In the genomic region with DNA sequence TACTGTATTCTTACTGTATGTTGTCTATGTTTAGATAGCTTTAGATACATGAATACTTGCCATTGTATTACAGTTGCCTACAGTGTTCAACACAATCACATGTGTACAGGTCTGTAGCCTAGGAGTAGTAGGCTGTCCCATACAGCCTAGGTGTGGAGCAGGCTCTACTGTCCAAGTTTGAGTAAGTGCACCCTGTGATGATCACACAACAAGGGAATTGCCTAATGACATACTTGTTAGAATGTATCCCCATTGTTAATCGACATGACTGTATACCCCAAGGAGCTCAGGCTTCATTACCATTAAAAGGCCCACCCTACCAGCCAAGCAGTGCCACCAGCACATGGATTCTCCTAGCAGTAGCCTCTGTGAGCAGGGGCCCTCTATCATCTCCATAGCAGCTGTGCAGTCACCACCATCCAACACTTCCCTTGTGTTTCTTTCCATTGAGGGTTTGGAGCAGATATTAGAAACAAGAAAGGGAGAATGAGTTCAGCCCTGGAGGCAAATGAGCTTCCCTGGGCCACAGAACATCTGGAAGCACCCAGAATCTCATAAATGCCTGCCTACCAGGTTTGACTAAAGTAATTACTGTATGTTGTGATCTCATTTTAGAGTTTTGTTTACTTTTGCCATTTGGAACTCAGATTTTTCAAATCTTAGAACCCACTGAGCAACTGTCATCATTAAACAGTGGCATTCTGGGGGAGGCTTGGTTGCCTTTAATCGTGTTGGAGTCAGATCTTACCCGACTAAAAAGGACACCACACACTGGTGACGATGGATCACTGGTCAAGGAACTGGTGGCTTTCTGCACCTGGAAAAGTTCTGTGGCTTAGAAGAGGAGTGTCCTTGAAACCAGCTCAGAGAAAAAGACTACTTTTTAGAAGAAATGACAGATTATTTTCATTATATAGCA, we compare ENCODE assay signal across 1 cellular context.
TF ChIP-seq lines count a peak whose summit lies in the region.

No MANE protein-coding gene starts in this region.

TF ChIP-seq in HepG2, 621 proteins besides CTCF, POLR2A, EP300 and RAD21 (continued from another document):
- TF ChIP-seq MXI1 (IDR thresholded peaks at IDR 0.05; ENCODE audit: borderline replicate concordance, low read depth, low read length) (no peak), ZNF761 (CRISPR knock-in tag; conservative IDR thresholded peaks at IDR 0.05) (no peak), ZNF7 (CRISPR knock-in tag; IDR thresholded peaks at IDR 0.05) (no peak), THYN1 (CRISPR knock-in tag; IDR thresholded peaks at IDR 0.05; ENCODE audit: borderline replicate concordance, low read depth) (no peak)
